8 cellular contexts compared by ENCODE assay signal in the genomic region with DNA sequence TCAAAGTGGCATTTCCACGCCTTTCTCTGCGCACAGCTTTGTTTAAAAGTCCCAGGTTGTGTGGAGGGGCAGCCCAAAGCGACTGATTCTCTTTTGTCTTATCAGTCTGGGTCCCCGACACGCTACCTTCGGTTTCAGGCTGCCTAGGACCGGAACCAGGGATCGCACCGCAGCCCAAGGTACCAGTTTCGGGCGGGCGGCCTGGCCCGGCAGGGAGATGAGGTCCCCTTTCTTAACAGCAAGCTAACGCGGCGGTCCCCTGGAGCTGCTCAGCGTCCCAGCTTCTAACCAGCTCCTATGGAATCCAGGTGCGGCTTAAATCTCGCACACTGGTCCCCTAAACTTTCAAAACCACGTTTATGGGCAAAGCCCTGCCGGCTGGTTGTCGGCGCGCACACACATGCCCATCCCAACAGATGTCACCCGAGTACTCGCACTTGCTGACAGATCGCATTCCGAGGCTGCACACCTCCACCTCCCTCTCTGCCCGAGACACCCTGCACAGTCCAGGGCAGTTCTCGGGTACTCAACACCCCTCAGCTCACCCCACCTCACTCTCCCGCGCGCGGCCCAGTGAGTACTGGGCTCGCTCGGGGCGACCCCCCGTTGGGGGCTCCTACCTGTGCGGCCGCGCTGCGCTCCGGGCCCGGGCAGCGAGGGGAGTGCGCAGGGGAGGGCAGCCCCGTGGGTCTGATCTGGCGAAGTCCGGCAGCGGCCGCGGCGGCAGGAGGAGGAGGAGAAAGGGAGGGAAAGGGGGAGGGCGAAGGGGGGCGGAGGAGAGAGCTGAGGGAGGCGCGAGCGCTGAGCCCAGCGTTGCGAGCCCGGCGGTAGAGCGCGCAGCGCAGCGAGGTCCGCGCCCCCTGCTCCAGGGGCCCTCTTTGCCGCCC. TPM values are rescaled to one million over a fixed set of nuclear protein-coding genes. Genes with fewer than 3 reads are reported as not detected.
A peak's percentile ranks its signal among the peaks of the same experiment; 100 is the strongest.
DNase-seq lines count a peak whose midpoint lies in the region; ATAC-seq and TF ChIP-seq lines count a peak whose summit lies in the region.

A gene with protein sequence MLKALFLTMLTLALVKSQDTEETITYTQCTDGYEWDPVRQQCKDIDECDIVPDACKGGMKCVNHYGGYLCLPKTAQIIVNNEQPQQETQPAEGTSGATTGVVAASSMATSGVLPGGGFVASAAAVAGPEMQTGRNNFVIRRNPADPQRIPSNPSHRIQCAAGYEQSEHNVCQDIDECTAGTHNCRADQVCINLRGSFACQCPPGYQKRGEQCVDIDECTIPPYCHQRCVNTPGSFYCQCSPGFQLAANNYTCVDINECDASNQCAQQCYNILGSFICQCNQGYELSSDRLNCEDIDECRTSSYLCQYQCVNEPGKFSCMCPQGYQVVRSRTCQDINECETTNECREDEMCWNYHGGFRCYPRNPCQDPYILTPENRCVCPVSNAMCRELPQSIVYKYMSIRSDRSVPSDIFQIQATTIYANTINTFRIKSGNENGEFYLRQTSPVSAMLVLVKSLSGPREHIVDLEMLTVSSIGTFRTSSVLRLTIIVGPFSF (minus strand): TSS at position 692 of the 887 bp plus-strand sequence. CDS start 1,342 bp downstream, outside the sequence.

- no peak for TF ChIP-seq EP300 in esophagus muscularis mucosa (IDR thresholded peaks at IDR 0.05)

- 4% methylated on average over 18 of the region's 69 CpGs for WGBS in esophagus muscularis mucosa

- peaks cover 8% of the 10 kb centered on the region for H3K4me1 ChIP-seq in Panc1 (ENCODE audit: control insufficient read depth, insufficient read depth, low read length)
- H3K4me1 ChIP-seq in esophagus muscularis mucosa, result peaks cover 0 to 17% (median 13%) of the 10 kb centered on the region in 4 donors
- peaks cover 7% of the 10 kb centered on the region for H3K4me1 ChIP-seq in mucosa of stomach (ENCODE audit: control insufficient read depth, insufficient read depth, low read length)
- no peaks in the 10 kb centered on the region for H3K4me1 ChIP-seq in effector memory CD4-positive, alpha-beta T cell (ENCODE audit: control insufficient read depth, insufficient read depth, low read length, poor library complexity, severe bottlenecking)

- DNase-seq in Panc1 (ENCODE audit: low read depth, low spot score) (no peak), esophagus muscularis mucosa (ENCODE audit: extremely low spot score) (no peak), foreskin melanocyte (no peak), superior temporal gyrus (ENCODE audit: extremely low spot score) (no peak)
- DNase-seq in effector memory CD4-positive, alpha-beta T cell, result no peak

- no TSS peak for BruUV-seq in Panc1 (replicated peaks; lab: Mats Ljungman, UMichigan)

- peak; percentile 80 for ATAC-seq in GM18502 (IDR thresholded peaks at IDR 0.05; ENCODE audit: poor library complexity, unreplicated experiment)
- ATAC-seq in HG02938 (IDR thresholded peaks at IDR 0.05; ENCODE audit: unreplicated experiment), result peak; percentile 78
- ATAC-seq in Panc1, result peak; percentile 93

- H3K9me3 ChIP-seq in Panc1 (ENCODE audit: control insufficient read depth, insufficient read depth, low read depth, low read length), result no peaks in the 10 kb centered on the region
- H3K9me3 ChIP-seq in esophagus muscularis mucosa, result no peaks in the 10 kb centered on the region
- no peaks in the 10 kb centered on the region for H3K9me3 ChIP-seq in mucosa of stomach (ENCODE audit: control insufficient read depth, low read length)
- no peaks in the 10 kb centered on the region for H3K9me3 ChIP-seq in effector memory CD4-positive, alpha-beta T cell (ENCODE audit: control insufficient read depth, low read length)

- POLR2A ChIA-PET in Panc1 (lab: Charles Lee), result no interaction called here

- TF ChIP-seq POLR2A in esophagus muscularis mucosa (IDR thresholded peaks at IDR 0.05; ENCODE audit: low read depth), result peak; percentile 20

- peaks cover 26% of the 10 kb centered on the region for H3K27me3 ChIP-seq in Panc1 (ENCODE audit: control insufficient read depth, insufficient read depth, low read length)
- H3K27me3 ChIP-seq in esophagus muscularis mucosa, result peaks cover 0 to 48% (median 3%) of the 10 kb centered on the region in 4 donors
- peaks cover 44% of the 10 kb centered on the region for H3K27me3 ChIP-seq in mucosa of stomach (ENCODE audit: control insufficient read depth, insufficient read depth, low read length)
- H3K27me3 ChIP-seq in effector memory CD4-positive, alpha-beta T cell (replicated peaks; ENCODE audit: control insufficient read depth, insufficient read depth, low read length, poor library complexity, severe bottlenecking), result no peaks in the 10 kb centered on the region

- in situ Hi-C loops in Panc1 (cut with HindIII; ENCODE audit: low pct_unique_long_range_greater_than_20kb, low sequenced_read_pairs), result no loop called here

- intact Hi-C loops in Panc1 (cut with micrococcal nuclease; ENCODE audit: unreplicated experiment), result no loop called here
- intact Hi-C loops in esophagus muscularis mucosa (cut with DNase I), result no loop called here

- CTCF ChIA-PET in Panc1 (lab: Charles Lee), result no interaction called here

- peak within 1 kb of the TSS; percentile 54 to 62 for H3K4me3 ChIP-seq in Panc1 (ENCODE audit: low read depth in 2 of 2, low read length in 2 of 2)
- peak within 1 kb of the TSS; percentile 56 to 71 (median 59) for H3K4me3 ChIP-seq in esophagus muscularis mucosa
- H3K4me3 ChIP-seq in mucosa of stomach (ENCODE audit: low read length), result peak within 1 kb of the TSS; percentile 3
- H3K4me3 ChIP-seq in effector memory CD4-positive, alpha-beta T cell (ENCODE audit: insufficient read depth, low read depth, low read length, poor library complexity, severe bottlenecking), result no peak within 1 kb of the TSS

- TF ChIP-seq CTCF in Panc1 (IDR thresholded peaks at IDR 0.05) (no peak), esophagus muscularis mucosa (IDR thresholded peaks at IDR 0.05) (no peak)

- H3K36me3 ChIP-seq in Panc1 (ENCODE audit: control insufficient read depth, insufficient read depth, low read length) (no peaks in the 10 kb centered on the region), esophagus muscularis mucosa (no peaks in the 10 kb centered on the region), mucosa of stomach (ENCODE audit: control insufficient read depth, insufficient read depth, low read length) (no peaks in the 10 kb centered on the region)
- H3K36me3 ChIP-seq in effector memory CD4-positive, alpha-beta T cell (ENCODE audit: control insufficient read depth, insufficient read depth, low read length), result no peaks in the 10 kb centered on the region

- no peak within 1 kb of the TSS for H3K27ac ChIP-seq in Panc1 (ENCODE audit: low read length)
- H3K27ac ChIP-seq in esophagus muscularis mucosa (replicated peaks in 1 of 4), result peak within 1 kb of the TSS; percentile 59 to 64 (median 61)
- H3K27ac ChIP-seq in effector memory CD4-positive, alpha-beta T cell (ENCODE audit: insufficient read depth, low read length, poor library complexity, severe bottlenecking), result no peak within 1 kb of the TSS

- peak within 1 kb of the TSS; percentile 37 for H3K9ac ChIP-seq in mucosa of stomach (ENCODE audit: low read length)

RNA-seq across cellular contexts. Expression of the gene that starts here (rescaled TPM):
- total RNA-seq in Panc1 (2021; ENCODE audit: unreplicated experiment) (15.5 TPM), esophagus muscularis mucosa (100 to 1,000 TPM in 1 of 4 donors, 10 to 100 TPM in 3; 57.3 to 113 (median 81.2) TPM)
- polyA plus RNA-seq in Panc1 (2012; ENCODE audit: insufficient read length), result 6.8 TPM

Comparison
In these comparisons a context has a peak if more than half of its experiments do, and no peak if none do; other contexts are left out.
1. H3K27ac ChIP-seq: peak in esophagus muscularis mucosa (4 of 4); none in Panc1 (single experiment) and effector memory CD4-positive, alpha-beta T cell (single experiment).
2. Peak in every context shown above with its lines, with median percentiles within 50 percentile points of each other: ATAC-seq.